In genomic region chr4:27027428-27027827, GRCh38 we compare ENCODE assay signal across 23 cellular contexts.
DNase-seq lines count a peak whose midpoint lies in the region; ATAC-seq and TF ChIP-seq lines count a peak whose summit lies in the region.
"Had no signal": no experiment of that assay in that cellular context is flagged by ENCODE, and none has a peak within 500 bp of the region (broad histone marks: within the 10 kb centered on the region; RNA-seq: fewer than 3 reads in every experiment).

No MANE protein-coding gene starts in this region.

- H3K9me3 Mint-ChIP-seq in CD8-positive, alpha-beta T cell: no peaks in the 10 kb centered on the region
- peaks cover 0 to 2% (median 0%) of the 10 kb centered on the region in 6 donors for H3K9me3 Mint-ChIP-seq in immature natural killer cell
- no peaks in the 10 kb centered on the region for H3K9me3 Mint-ChIP-seq in stimulated activated effector memory CD8-positive, alpha-beta T cell treated with anti-CD3 and anti-CD28 coated beads, Interleukin-12 subunit alpha, Interleukin-12 subunit beta, amount 100 ng/mL, for 72 hours

- intact Hi-C loops in CD8-positive, alpha-beta T cell (cut with DNase I, micrococcal nuclease): no loop called here
- intact Hi-C loops in left lung (cut with DNase I): no loop called here

- POLR2A ChIA-PET in CD8-positive, alpha-beta T cell (lab: Charles Lee): no interaction called here

- no peak for TF ChIP-seq POLR2A in NB4 (IDR thresholded peaks at IDR 0.05; ENCODE audit: extremely low read depth, insufficient read length)

- TF ChIP-seq CTCF in CD8-positive, alpha-beta T cell (IDR thresholded peaks at IDR 0.05): no peak
- TF ChIP-seq CTCF in NB4 (IDR thresholded peaks at IDR 0.05; ENCODE audit: low read depth, low read length): no peak
- TF ChIP-seq CTCF in left lung (IDR thresholded peaks at IDR 0.05): no peak

- no peaks in the 10 kb centered on the region for H3K4me1 Mint-ChIP-seq in CD8-positive, alpha-beta T cell (ENCODE audit: low read depth)
- H3K4me1 Mint-ChIP-seq in immature natural killer cell: peaks cover 0 to 7% of the 10 kb centered on the region in 2 donors
- H3K4me1 Mint-ChIP-seq in stimulated activated effector memory CD8-positive, alpha-beta T cell treated with anti-CD3 and anti-CD28 coated beads, Interleukin-12 subunit alpha, Interleukin-12 subunit beta, amount 100 ng/mL, for 72 hours: peaks cover 6% of the 10 kb centered on the region

- peaks cover 12% of the 10 kb centered on the region for H3K36me3 ChIP-seq in CD8-positive, alpha-beta T cell (ENCODE audit: insufficient read depth, low read length)
- peaks cover 0 to 13% of the 10 kb centered on the region in 2 donors for H3K36me3 ChIP-seq in left lung
- H3K36me3 ChIP-seq: BE2C had no signal

- peak overlapping the region; percentile 34 for H3K27ac Mint-ChIP-seq in CD8-positive, alpha-beta T cell
- H3K27ac Mint-ChIP-seq in immature natural killer cell: peak overlapping the region in 5 of 6 donors; percentile 8 to 66 (median 27)
- H3K27ac Mint-ChIP-seq in stimulated activated effector memory CD8-positive, alpha-beta T cell treated with anti-CD3 and anti-CD28 coated beads, Interleukin-12 subunit alpha, Interleukin-12 subunit beta, amount 100 ng/mL, for 72 hours: peak overlapping the region; percentile 52

- H3K36me3 Mint-ChIP-seq in CD8-positive, alpha-beta T cell: peaks cover 21% of the 10 kb centered on the region
- H3K36me3 Mint-ChIP-seq in immature natural killer cell: peaks cover 5 to 18% (median 12%) of the 10 kb centered on the region in 3 donors
- H3K36me3 Mint-ChIP-seq in stimulated activated effector memory CD8-positive, alpha-beta T cell treated with anti-CD3 and anti-CD28 coated beads, Interleukin-12 subunit alpha, Interleukin-12 subunit beta, amount 100 ng/mL, for 72 hours: peaks cover 24% of the 10 kb centered on the region

- H3K4me3 Mint-ChIP-seq in CD8-positive, alpha-beta T cell: no peak overlapping the region
- no peak overlapping the region for H3K4me3 Mint-ChIP-seq in immature natural killer cell
- H3K4me3 Mint-ChIP-seq in stimulated activated effector memory CD8-positive, alpha-beta T cell treated with anti-CD3 and anti-CD28 coated beads, Interleukin-12 subunit alpha, Interleukin-12 subunit beta, amount 100 ng/mL, for 72 hours: no peak overlapping the region

- H3K27ac ChIP-seq in CD8-positive, alpha-beta T cell (ENCODE audit: low read depth, low read length): no peak overlapping the region
- H3K27ac ChIP-seq in left lung: no peak overlapping the region
- H3K27ac ChIP-seq: GM23248 had no signal

- H3K4me1 ChIP-seq in CD8-positive, alpha-beta T cell (ENCODE audit: insufficient read depth, low read length): no peaks in the 10 kb centered on the region
- no peaks in the 10 kb centered on the region for H3K4me1 ChIP-seq in left lung
- H3K4me1 ChIP-seq: BE2C, Caco-2 had no signal

- H3K27me3 ChIP-seq in CD8-positive, alpha-beta T cell (ENCODE audit: insufficient read depth, low read length): no peaks in the 10 kb centered on the region
- no peaks in the 10 kb centered on the region for H3K27me3 ChIP-seq in left lung
- H3K27me3 ChIP-seq: BE2C had no signal

- CTCF ChIA-PET in CD8-positive, alpha-beta T cell (lab: Charles Lee): interaction anchor here (1.0 kb wide), 1 partner anchor 569 kb away, joined by 4 read pairs; no protein-coding TSS in a partner anchor

- ATAC-seq in CD8-positive, alpha-beta T cell: no peak
- no peak for ATAC-seq in stimulated activated effector memory CD8-positive, alpha-beta T cell treated with anti-CD3 and anti-CD28 coated beads, Interleukin-12 subunit alpha, Interleukin-12 subunit beta, amount 100 ng/mL, for 72 hours
- ATAC-seq in GM21360 (IDR thresholded peaks at IDR 0.05; ENCODE audit: unreplicated experiment) (no peak), HG03460 (IDR thresholded peaks at IDR 0.05; ENCODE audit: unreplicated experiment) (no peak), left lung (no peak)
- ATAC-seq: PC-3 had no signal

- no peaks in the 10 kb centered on the region for H3K9me3 ChIP-seq in CD8-positive, alpha-beta T cell (ENCODE audit: low read length)
- H3K9me3 ChIP-seq in left lung: no peaks in the 10 kb centered on the region
- H3K9me3 ChIP-seq: BE2C, Caco-2, HAP-1 had no signal

- H3K27me3 Mint-ChIP-seq in CD8-positive, alpha-beta T cell (ENCODE audit: low read depth): no peaks in the 10 kb centered on the region
- H3K27me3 Mint-ChIP-seq in immature natural killer cell (ENCODE audit: low read depth in 3 of 3): peaks cover 0 to 8% (median 2%) of the 10 kb centered on the region in 3 donors

- DNase-seq in CD8-positive, alpha-beta T cell: no peak
- DNase-seq in NB4 (ENCODE audit: low read depth) (peak; percentile 16), immature natural killer cell (no peak), left lung (no peak)
- no peak for DNase-seq in stimulated activated effector memory CD8-positive, alpha-beta T cell treated with anti-CD3 and anti-CD28 coated beads, Interleukin-12 subunit alpha, Interleukin-12 subunit beta, amount 100 ng/mL, for 72 hours (ENCODE audit: low spot score in 2 of 2)
- DNase-seq: BE2C, Caco-2, DMS 273 treated with DMSO at 0.1 percent for 48 hours, DMS79 treated with DMSO at 0.1 percent for 48 hours, GM23248, KBM-7, NCI-H1105, NCI-H146, NCI-H2029 treated with DMSO at 0.1 percent for 48 hours, NCI-H2171, NCI-H345, NCI-H524 treated with DMSO at 0.1 percent for 48 hours, NCI-H82, PC-3, Right ventricle myocardium superior had no signal

- no peak overlapping the region for H3K4me3 ChIP-seq in CD8-positive, alpha-beta T cell (ENCODE audit: low read depth, low read length)
- no peak overlapping the region for H3K4me3 ChIP-seq in NB4 (ENCODE audit: low read depth, low read length)
- no peak overlapping the region for H3K4me3 ChIP-seq in left lung
- H3K4me3 ChIP-seq: GM23248, HAP-1 had no signal
